In the genomic region with DNA sequence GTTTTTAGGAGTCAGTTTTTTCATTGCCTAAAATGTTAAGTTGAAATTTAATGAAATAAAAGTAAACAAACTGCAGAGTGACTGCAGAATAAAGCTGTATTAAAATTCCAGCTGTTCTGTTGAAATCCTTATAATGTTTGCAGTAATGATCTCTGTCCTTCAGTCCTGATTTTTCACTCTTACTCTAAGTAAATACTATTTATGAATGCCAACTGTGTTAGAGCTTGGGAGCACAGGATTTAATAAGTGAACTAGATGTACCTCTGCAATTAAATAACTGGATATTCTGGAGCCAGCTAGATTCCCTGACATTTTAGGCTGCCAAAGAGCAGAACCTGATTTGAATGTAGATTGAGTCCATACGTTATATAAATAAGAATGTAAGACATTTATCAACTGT, we compare ENCODE assay signal across 12 cellular contexts. TPM values are rescaled to one million over a fixed set of nuclear protein-coding genes. Genes with fewer than 3 reads are reported as not detected.
DNase-seq lines count a peak whose midpoint lies in the region; ATAC-seq and TF ChIP-seq lines count a peak whose summit lies in the region.
"Not testable (repeated sequence)": the region's sequence is repeated elsewhere in the genome, so short reads cannot be mapped to it uniquely, and the experiment has no call there.
"Had no signal": no experiment of that assay in that cellular context is flagged by ENCODE, and none has a peak within 500 bp of the region (broad histone marks: within the 10 kb centered on the region; RNA-seq: fewer than 3 reads in every experiment).

No MANE protein-coding gene starts in this region.

- H3K9me3 ChIP-seq in PC-3 (ENCODE audit: low read length); right lobe of liver: not testable (repeated sequence)

- not testable (repeated sequence) for H3K4me3 ChIP-seq in PC-3 (ENCODE audit: low read length); right lobe of liver

- not testable (repeated sequence) for H3K9me2 ChIP-seq in PC-3 (replicated peaks; ENCODE audit: low read length)

- H3K79me2 ChIP-seq in PC-3 (ENCODE audit: low read length): not testable (repeated sequence)

- no CpG with 5 or more reads among the region's 1 CpG for WGBS in right lobe of liver (ENCODE audit: insufficient coverage, low coverage, low lambda C conversion rate, missing lambda C conversion rate)

- not testable (repeated sequence) for H3K27ac ChIP-seq in PC-3 (ENCODE audit: low read length); right lobe of liver

- POLR2A ChIA-PET in PC-3 (lab: Charles Lee; ENCODE audit: unreplicated experiment): not testable (repeated sequence)

- not testable (repeated sequence) for H2AFZ ChIP-seq in PC-3 (ENCODE audit: low read length)

- not testable (repeated sequence) for DNase-seq in PC-3; left lobe of liver (ENCODE audit: low spot score); right lobe of liver

- H3K36me3 ChIP-seq in PC-3 (ENCODE audit: low read depth, low read length); right lobe of liver: not testable (repeated sequence)

- H3K4me1 ChIP-seq in PC-3 (ENCODE audit: insufficient read depth, low read length); right lobe of liver: not testable (repeated sequence)

- peak; percentile 24; the same call in 1 of the 2 replicates for ATAC-seq in PC-3
- ATAC-seq in left lobe of liver: peak; percentile 94
- ATAC-seq in right lobe of liver: peak; percentile 62 to 81 (median 74)

- H3F3A ChIP-seq in PC-3 (ENCODE audit: low read length, unreplicated experiment): not testable (repeated sequence)

- CTCF ChIA-PET in PC-3 (lab: Charles Lee): not testable (repeated sequence)

- H3K4me2 ChIP-seq in PC-3 (ENCODE audit: low read length): not testable (repeated sequence)

- H3K27me3 ChIP-seq in PC-3 (ENCODE audit: low read length); right lobe of liver: not testable (repeated sequence)

- not testable (repeated sequence) for TF ChIP-seq POLR2A in right lobe of liver (IDR thresholded peaks at IDR 0.05)

- not testable (repeated sequence) for TF ChIP-seq CTCF in PC-3 (conservative IDR thresholded peaks at IDR 0.05; ENCODE audit: low read depth, low read length); right lobe of liver (IDR thresholded peaks at IDR 0.05)

- not testable (repeated sequence) for BruUV-seq in PC-3 (replicated peaks; lab: Mats Ljungman, UMichigan)

- not testable (repeated sequence) for H3K9ac ChIP-seq in PC-3 (ENCODE audit: low read length)

- H4K20me1 ChIP-seq in PC-3 (ENCODE audit: low read length): not testable (repeated sequence)

- intact Hi-C loops in PC-3 (cut with micrococcal nuclease); right lobe of liver (cut with DNase I): not testable (repeated sequence)

RNA-seq across cellular contexts. Expression of a gene that starts 7.9 kb away (rescaled TPM):
- total RNA-seq in PC-3 (2014; rRNA removed): not detected in 2 replicates
- total RNA-seq in left lobe of liver: not detected
- not detected for total RNA-seq in right lobe of liver
- total RNA-seq: A172; A673; Caco-2; Calu3; CD4-positive, alpha-beta T cell; CD4-positive, CD25-positive, alpha-beta regulatory T cell; CD8-positive, alpha-beta T cell; Daoy had no signal

RNA-seq across cellular contexts. Expression of a gene that starts 51.4 kb away (rescaled TPM):
- total RNA-seq in PC-3 (2014; rRNA removed) (not detected in 2 replicates), left lobe of liver (0.18 TPM), right lobe of liver (not detected)
- total RNA-seq: A172; A673; Caco-2; Calu3; CD4-positive, alpha-beta memory T cell; CD4-positive, alpha-beta T cell; CD8-positive, alpha-beta T cell had no signal

Comparison
In these comparisons a context has a peak if more than half of its experiments do, and no peak if none do; other contexts are left out.
1. ATAC-seq: peak in every context shown above with its lines; median percentile 94 in left lobe of liver; 74 in right lobe of liver; 24 in PC-3.